8 cellular contexts compared by ENCODE assay signal in genomic region chr13:113187263-113187669, GRCh38.
DNase-seq lines count a peak whose midpoint lies in the region; ATAC-seq lines count a peak whose summit lies in the region.

No MANE protein-coding gene starts in this region.

- ATAC-seq in GM18909 (IDR thresholded peaks at IDR 0.05; ENCODE audit: poor library complexity, unreplicated experiment) (no peak), GM21360 (IDR thresholded peaks at IDR 0.05; ENCODE audit: unreplicated experiment) (no peak), HG02571 (IDR thresholded peaks at IDR 0.05; ENCODE audit: unreplicated experiment) (no peak)

- peak overlapping the region; percentile 10 for H3K27ac ChIP-seq in layer of hippocampus (ENCODE audit: low read depth, low read length)

- DNase-seq in GM03348 (ENCODE audit: low spot score) = peak; percentile 95
- peak; percentile 27 for DNase-seq in SIG-M5 (lab: John Stamatoyannopoulos, UW)
- DNase-seq in brain pericyte (ENCODE audit: low read depth, low spot score) = peak; percentile 90
- DNase-seq in stimulated activated CD4-positive, alpha-beta T cell treated with anti-CD3 and anti-CD28 coated beads, TNF-alpha, amount 100 ng/mL, for 48 hours (ENCODE audit: low read depth in 3 of 3) = peak; percentile 51 to 68 (median 62)

- H3K27me3 ChIP-seq in layer of hippocampus (ENCODE audit: control insufficient read depth, insufficient read depth, low read length) = no peaks in the 10 kb centered on the region

Comparison
In these comparisons a context has a peak if more than half of its experiments do, and no peak if none do; other contexts are left out.
1. DNase-seq: peak in every context shown above with its lines; median percentile 95 in GM03348; 90 in brain pericyte; 62 in stimulated activated CD4-positive, alpha-beta T cell treated with anti-CD3 and anti-CD28 coated beads, TNF-alpha, amount 100 ng/mL, for 48 hours; 27 in SIG-M5.